8 cellular contexts compared by ENCODE assay signal in genomic region chr11:65575568-65576231, GRCh38. TPM values are rescaled to one million over a fixed set of nuclear protein-coding genes. Genes with fewer than 3 reads are reported as not detected.
DNase-seq lines count a peak whose midpoint lies in the region; ATAC-seq and TF ChIP-seq lines count a peak whose summit lies in the region.

Gene EHBP1L1, plus strand, starts transcription at chr11:65576053. Its CDS starts 250 bp downstream, at chr11:65576303.

- no peak for TF ChIP-seq POLR2A in testis (IDR thresholded peaks at IDR 0.05)

- TF ChIP-seq CTCF in PC-3 (conservative IDR thresholded peaks at IDR 0.05; ENCODE audit: low read depth, low read length) (no peak), neural cell (IDR thresholded peaks at IDR 0.05; ENCODE audit: poor library complexity, severe bottlenecking) (no peak), testis (IDR thresholded peaks at IDR 0.05) (no peak)

- H3K9me2 ChIP-seq in PC-3 (replicated peaks; ENCODE audit: low read length): no peaks in the 10 kb centered on the region
- H3K9me2 ChIP-seq in neural cell (ENCODE audit: insufficient read depth, low read length): no peaks in the 10 kb centered on the region

- H3K4me3 ChIP-seq in BLaER1 treated with 17β-estradiol and CSF1 and Interleukin-3, amounts not matched to agents 10 nM and 100 nM: peak within 1 kb of the TSS; percentile 75 to 97 (median 92)
- H3K4me3 ChIP-seq in H7 (ENCODE audit: insufficient read depth, low read depth, low read length): peak within 1 kb of the TSS; percentile 43
- H3K4me3 ChIP-seq in PC-3 (ENCODE audit: low read length): peak within 1 kb of the TSS; percentile 75
- H3K4me3 ChIP-seq in neural cell (ENCODE audit: low read length): peak within 1 kb of the TSS; percentile 82
- peak within 1 kb of the TSS; percentile 68 to 71 for H3K4me3 ChIP-seq in testis

- no peak for TF ChIP-seq EP300 in neural cell (conservative IDR thresholded peaks at IDR 0.05; ENCODE audit: poor library complexity, severe bottlenecking)

- H3K9ac ChIP-seq in BLaER1 treated with 17β-estradiol and CSF1 and Interleukin-3, amounts not matched to agents 10 nM and 100 nM: peak within 1 kb of the TSS; percentile 83 to 96 (median 90)
- H3K9ac ChIP-seq in PC-3 (ENCODE audit: low read length) (peak within 1 kb of the TSS; percentile 76), neural cell (ENCODE audit: low read length) (peak within 1 kb of the TSS; percentile 34)

- H3K27me3 ChIP-seq in BLaER1 treated with 17β-estradiol and CSF1 and Interleukin-3, amounts not matched to agents 10 nM and 100 nM: no peaks in the 10 kb centered on the region
- H3K27me3 ChIP-seq in H7 (ENCODE audit: control insufficient read depth, insufficient read depth, low read length) (peaks cover 38% of the 10 kb centered on the region), PC-3 (ENCODE audit: low read length) (no peaks in the 10 kb centered on the region), neural cell (ENCODE audit: insufficient read depth, low read depth, low read length) (peaks cover 7% of the 10 kb centered on the region), testis (no peaks in the 10 kb centered on the region)

- H4K20me1 ChIP-seq in BLaER1 treated with 17β-estradiol and CSF1 and Interleukin-3, amounts not matched to agents 10 nM and 100 nM: peaks cover 34 to 70% (median 49%) of the 10 kb centered on the region in 11 experiments; a peak in 21 of 22 replicates
- peaks cover 5% of the 10 kb centered on the region for H4K20me1 ChIP-seq in PC-3 (ENCODE audit: low read length)
- peaks cover 15% of the 10 kb centered on the region for H4K20me1 ChIP-seq in neural cell (ENCODE audit: insufficient read depth)

- H3F3A ChIP-seq in PC-3 (ENCODE audit: low read length, unreplicated experiment): peaks cover 4% of the 10 kb centered on the region
- H3F3A ChIP-seq in neural cell (ENCODE audit: insufficient read depth, low read length, poor library complexity, severe bottlenecking): no peaks in the 10 kb centered on the region

- intact Hi-C loops in PC-3 (cut with micrococcal nuclease) (loop anchor here (2.0 kb wide), 1 partner anchor 39 kb away; the partner anchor contains the start of genes MAP3K11 and PCNX3), testis (cut with DNase I; ENCODE audit: low total_unique reads) (no loop called here)

- ATAC-seq in PC-3: peak; percentile 11
- ATAC-seq in activated T-cell treated with anti-CD3 and anti-CD28 coated beads, Interleukin-2, amount 50 U/mL, for 4 hours: peak; percentile 23 to 30
- ATAC-seq in GM18858 (IDR thresholded peaks at IDR 0.05; ENCODE audit: unreplicated experiment): no peak

- no peaks in the 10 kb centered on the region for H3K9me3 ChIP-seq in BLaER1 treated with 17β-estradiol and CSF1 and Interleukin-3, amounts not matched to agents 10 nM and 100 nM (replicated peaks in 1 of 11)
- no peaks in the 10 kb centered on the region for H3K9me3 ChIP-seq in PC-3 (ENCODE audit: low read length)
- no peaks in the 10 kb centered on the region for H3K9me3 ChIP-seq in neural cell (ENCODE audit: low read length)
- no peaks in the 10 kb centered on the region for H3K9me3 ChIP-seq in testis

- BruUV-seq in PC-3 (replicated peaks; lab: Mats Ljungman, UMichigan): no TSS peak

- peaks cover 53 to 69% (median 62%) of the 10 kb centered on the region in 10 experiments for H3K4me1 ChIP-seq in BLaER1 treated with 17β-estradiol and CSF1 and Interleukin-3, amounts not matched to agents 10 nM and 100 nM
- H3K4me1 ChIP-seq in PC-3 (ENCODE audit: insufficient read depth, low read length) (peaks cover 55% of the 10 kb centered on the region), testis (peaks cover 54% of the 10 kb centered on the region)

- no peak for TF ChIP-seq RAD21 in neural cell (conservative IDR thresholded peaks at IDR 0.05)

- POLR2A ChIA-PET in PC-3 (lab: Charles Lee; ENCODE audit: unreplicated experiment): no interaction called here

- H3K4me3 Mint-ChIP-seq in activated T-cell treated with anti-CD3 and anti-CD28 coated beads, Interleukin-2, amount 50 U/mL, for 4 hours: peak within 1 kb of the TSS; percentile 89

- peaks cover 42% of the 10 kb centered on the region for H3K79me2 ChIP-seq in PC-3 (ENCODE audit: low read length)
- H3K79me2 ChIP-seq in neural cell (replicated peaks; ENCODE audit: insufficient read depth, low read length): peaks cover 37% of the 10 kb centered on the region

- CTCF ChIA-PET in PC-3 (lab: Charles Lee): interaction anchor here (0.6 kb wide), 2 partner anchors 29 to 446 kb away, joined by 4 read pairs; no protein-coding TSS in a partner anchor

- WGBS in testis, 2 donors: 7% methylated on average over 15 of the region's 69 CpGs; no CpG with 5 or more reads in 1 of the 2 donors

- no peaks in the 10 kb centered on the region for H3K27me3 Mint-ChIP-seq in activated T-cell treated with anti-CD3 and anti-CD28 coated beads, Interleukin-2, amount 50 U/mL, for 4 hours (ENCODE audit: low read depth)

- H2AFZ ChIP-seq in PC-3 (ENCODE audit: low read length): peak within 1 kb of the TSS; percentile 64
- no peak within 1 kb of the TSS for H2AFZ ChIP-seq in neural cell (ENCODE audit: low read depth, low read length)

- peak within 1 kb of the TSS; percentile 74 to 92 (median 87) for H3K27ac ChIP-seq in BLaER1 treated with 17β-estradiol and CSF1 and Interleukin-3, amounts not matched to agents 10 nM and 100 nM
- H3K27ac ChIP-seq in PC-3 (ENCODE audit: low read length) (peak within 1 kb of the TSS; percentile 65), neural cell (ENCODE audit: low read length) (no peak within 1 kb of the TSS), testis (peak within 1 kb of the TSS; percentile 84 to 92)

- H3K9me3 Mint-ChIP-seq in activated T-cell treated with anti-CD3 and anti-CD28 coated beads, Interleukin-2, amount 50 U/mL, for 4 hours: no peaks in the 10 kb centered on the region

- DNase-seq in H7: peak; percentile 97
- peak; percentile 70 for DNase-seq in PC-3
- peak; percentile 70 for DNase-seq in activated T-cell treated with anti-CD3 and anti-CD28 coated beads, Interleukin-2, amount 50 U/mL, for 4 hours
- DNase-seq in fibroblast of gingiva (ENCODE audit: low read depth): peak; percentile 69
- DNase-seq in testis: peak; percentile 45

- H3K36me3 Mint-ChIP-seq in activated T-cell treated with anti-CD3 and anti-CD28 coated beads, Interleukin-2, amount 50 U/mL, for 4 hours (ENCODE audit: insufficient read depth): peaks cover 17% of the 10 kb centered on the region

- peak within 1 kb of the TSS; percentile 93 to 100 (median 99) for H3K4me2 ChIP-seq in BLaER1 treated with 17β-estradiol and CSF1 and Interleukin-3, amounts not matched to agents 10 nM and 100 nM
- H3K4me2 ChIP-seq in PC-3 (ENCODE audit: low read length) (peak within 1 kb of the TSS; percentile 91), neural cell (ENCODE audit: low read length) (no peak within 1 kb of the TSS)

- H3K36me3 ChIP-seq in BLaER1 treated with 17β-estradiol and CSF1 and Interleukin-3, amounts not matched to agents 10 nM and 100 nM: peaks cover 16 to 37% (median 28%) of the 10 kb centered on the region in 11 experiments
- no peaks in the 10 kb centered on the region for H3K36me3 ChIP-seq in H7 (replicated peaks; ENCODE audit: control insufficient read depth, insufficient read depth, low read length)
- no peaks in the 10 kb centered on the region; the same call in 1 of the 2 replicates for H3K36me3 ChIP-seq in PC-3 (ENCODE audit: low read depth, low read length)
- H3K36me3 ChIP-seq in neural cell (ENCODE audit: insufficient read depth, low read length): no peaks in the 10 kb centered on the region
- H3K36me3 ChIP-seq in testis (ENCODE audit: low read depth, missing control alignments): no peaks in the 10 kb centered on the region

- H3K4me1 Mint-ChIP-seq in activated T-cell treated with anti-CD3 and anti-CD28 coated beads, Interleukin-2, amount 50 U/mL, for 4 hours (ENCODE audit: low read depth): peaks cover 53% of the 10 kb centered on the region

TF ChIP-seq in neural cell, 6 proteins besides CTCF, POLR2A, EP300 and RAD21:
- TF ChIP-seq SMC3 (conservative IDR thresholded peaks at IDR 0.05; ENCODE audit: poor library complexity): no peak
- no peak for TF ChIP-seq MXI1 (conservative IDR thresholded peaks at IDR 0.05; ENCODE audit: poor library complexity, severe bottlenecking)
- TF ChIP-seq EZH2 (IDR thresholded peaks at IDR 0.05; ENCODE audit: borderline replicate concordance, insufficient read depth, low read length, poor library complexity, severe bottlenecking): no peak
- TF ChIP-seq TAF1 (IDR thresholded peaks at IDR 0.05; ENCODE audit: low read depth): no peak
- TF ChIP-seq POLR2AphosphoS5 (IDR thresholded peaks at IDR 0.05): no peak
- TF ChIP-seq REST (IDR thresholded peaks at IDR 0.05; ENCODE audit: borderline replicate concordance): no peak
TF ChIP-seq in neural cell: peak in this region for 0.

RNA-seq across cellular contexts. Expression of gene EHBP1L1, which starts in this region (rescaled TPM):
- 1.9 and 4.7 TPM in 2 replicates for total RNA-seq in H7 (2014; rRNA removed; shearing (Covaris generic))
- total RNA-seq in PC-3 (2014; rRNA removed) (126 and 200 TPM in 2 replicates), testis (10 to 100 TPM; 51.0 to 66.8 TPM)
- total RNA-seq in activated T-cell treated with anti-CD3 and anti-CD28 coated beads, Interleukin-2, amount 50 U/mL, for 4 hours: 10 to 100 TPM; 59.8 to 84.9 (median 80.1) TPM
- polyA plus RNA-seq in neural cell (18.3 and 19.8 TPM in 2 replicates), testis (ENCODE audit: insufficient read depth, low read depth, low replicate concordance) (20.5 TPM)
- polyA minus RNA-seq in neural cell: 5.4 and 8.6 TPM in 2 replicates

Comparison
In these comparisons a context has a peak if more than half of its experiments do, and no peak if none do; other contexts are left out.
1. H3K9ac ChIP-seq: peak in every context shown above with its lines; median percentile 90 in BLaER1 treated with 17β-estradiol and CSF1 and Interleukin-3, amounts not matched to agents 10 nM and 100 nM; 76 in PC-3; 34 in neural cell.
2. DNase-seq: peak in every context shown above with its lines; median percentile 97 in H7; 70 in PC-3; 70 in activated T-cell treated with anti-CD3 and anti-CD28 coated beads, Interleukin-2, amount 50 U/mL, for 4 hours; 69 in fibroblast of gingiva; 45 in testis.